27 cellular contexts compared by ENCODE assay signal in genomic region chr5:178236126-178236525, GRCh38. TPM values are rescaled to one million over a fixed set of nuclear protein-coding genes. Genes with fewer than 3 reads are reported as not detected.
A peak's percentile ranks its signal among the peaks of the same experiment; 100 is the strongest.
DNase-seq lines count a peak whose midpoint lies in the region; ATAC-seq, FAIRE-seq and TF ChIP-seq lines count a peak whose summit lies in the region.
"Had no signal": no experiment of that assay in that cellular context is flagged by ENCODE, and none has a peak within 500 bp of the region (broad histone marks: within the 10 kb centered on the region; RNA-seq: fewer than 3 reads in every experiment).

No MANE protein-coding gene starts in this region.

- TF ChIP-seq EP300 in HepG2 (IDR thresholded peaks at IDR 0.05; ENCODE audit: low read depth in 2 of 2, low read length in 2 of 2) (no peak), HepG2 (CRISPR knock-in tag; IDR thresholded peaks at IDR 0.05; ENCODE audit: borderline replicate concordance) (no peak)

- TF ChIP-seq CTCF in HepG2 (CRISPR knock-in tag; IDR thresholded peaks at IDR 0.05) (no peak), pancreas (IDR thresholded peaks at IDR 0.05) (no peak)

- POLR2A ChIA-PET in CD8-positive, alpha-beta memory T cell (lab: Charles Lee) = interaction anchor here (0.7 to 1.5 kb wide), 2 partner anchors 30 to 32 kb away, joined by 3 to 7 read pairs; partner anchors contain the start of gene HNRNPAB
- POLR2A ChIA-PET in HepG2 (lab: Yijun Ruan, JAX) = no interaction called here

- H3K36me3 Mint-ChIP-seq in CD8-positive, alpha-beta memory T cell = peaks cover 0 to 8% (median 0%) of the 10 kb centered on the region in 3 donors
- H3K36me3 Mint-ChIP-seq in activated naive CD8-positive, alpha-beta T cell treated with anti-CD3 and anti-CD28 coated beads for 36 hours = peaks cover 9% of the 10 kb centered on the region

- CTCF ChIA-PET in CD8-positive, alpha-beta memory T cell (lab: Charles Lee) = interaction anchor here (1.0 kb wide), 1 partner anchor 14 kb away, joined by 3 read pairs; no protein-coding TSS in a partner anchor
- CTCF ChIA-PET in HepG2 (lab: Yijun Ruan, JAX; ENCODE audit: low intra/inter-chr PET ratio, low total read pairs) = no interaction called here

- peaks cover 69% of the 10 kb centered on the region for H3K4me1 ChIP-seq in CD8-positive, alpha-beta memory T cell (ENCODE audit: insufficient read depth, low read length)
- peaks cover 61% of the 10 kb centered on the region for H3K4me1 ChIP-seq in HepG2 (ENCODE audit: insufficient read depth, low read length)
- H3K4me1 ChIP-seq in pancreas = peaks cover 0 to 25% (median 5%) of the 10 kb centered on the region in 3 donors

- in situ Hi-C loops in HepG2 (cut with HindIII; ENCODE audit: extremely low pct_ligation_motif_present, low pct_unique_long_range_greater_than_20kb) = no loop called here

- H3K27ac Mint-ChIP-seq in CD8-positive, alpha-beta memory T cell = peak overlapping the region in 6 of 8 donors; percentile 43 to 89 (median 77)
- peak overlapping the region; percentile 8 for H3K27ac Mint-ChIP-seq in activated naive CD8-positive, alpha-beta T cell treated with anti-CD3 and anti-CD28 coated beads for 36 hours
- H3K27ac Mint-ChIP-seq: activated B cell treated with CpG ODN at 0.5 μM for 24 hours; memory B cell; stimulated activated naive B cell treated with anti-CD40 and anti-IgM and Interleukin-4, amounts not matched to agents 10 μg/mL and 1 μg/mL and 100 μg/mL, for 72 hours had no signal

- peaks cover 62 to 85% (median 65%) of the 10 kb centered on the region in 3 donors for H3K4me1 Mint-ChIP-seq in CD8-positive, alpha-beta memory T cell
- H3K4me1 Mint-ChIP-seq in activated naive CD8-positive, alpha-beta T cell treated with anti-CD3 and anti-CD28 coated beads for 36 hours = peaks cover 56% of the 10 kb centered on the region

- H3K27ac ChIP-seq in CD8-positive, alpha-beta memory T cell (ENCODE audit: low read depth, low read length) = no peak overlapping the region
- H3K27ac ChIP-seq in HepG2 (ENCODE audit: extremely low read length, insufficient read depth, low read length) (no peak overlapping the region), pancreas (peak overlapping the region in 3 of 4 donors; percentile 48 to 66 (median 59))
- H3K27ac ChIP-seq: KMS-11, prostate gland had no signal

- WGBS in HepG2 (ENCODE audit: low lambda C conversion rate) = 84% methylated on average over 9 of the region's 9 CpGs
- 80 to 90% methylated on average over 9 of the region's 9 CpGs for WGBS in pancreas, 2 donors

- intact Hi-C loops in HepG2 (cut with micrococcal nuclease; ENCODE audit: unreplicated experiment) = no loop called here
- intact Hi-C loops in pancreas (cut with DNase I) = no loop called here

- no peak overlapping the region for H3K4me3 ChIP-seq in CD8-positive, alpha-beta memory T cell (ENCODE audit: low read length)
- H3K4me3 ChIP-seq in HepG2 (replicated peaks in 1 of 3; ENCODE audit: insufficient read depth in 1 of 3, low read depth in 2 of 3, low read length in 3 of 3) = no peak overlapping the region
- no peak overlapping the region for H3K4me3 ChIP-seq in pancreas
- H3K4me3 ChIP-seq: prostate gland, smooth muscle cell had no signal

- no peak for TF ChIP-seq RAD21 in HepG2 (CRISPR knock-in tag; IDR thresholded peaks at IDR 0.05)

- H2AFZ ChIP-seq in HepG2 (ENCODE audit: low read length) = no peak overlapping the region

- no peaks in the 10 kb centered on the region for H4K20me1 ChIP-seq in HepG2 (ENCODE audit: insufficient read depth, low read length)

- no peak for ATAC-seq in HepG2
- ATAC-seq in pancreas = no peak
- ATAC-seq: SK-N-SH treated with all-trans-retinoic acid at 6 μM for 48 hours; stimulated activated naive B cell treated with anti-CD40 and anti-IgM and Interleukin-4, amounts not matched to agents 10 μg/mL and 1 μg/mL and 100 μg/mL, for 72 hours had no signal

- no peaks in the 10 kb centered on the region for H3K9me3 Mint-ChIP-seq in CD8-positive, alpha-beta memory T cell
- H3K9me3 Mint-ChIP-seq in activated naive CD8-positive, alpha-beta T cell treated with anti-CD3 and anti-CD28 coated beads for 36 hours = no peaks in the 10 kb centered on the region
- H3K9me3 Mint-ChIP-seq: activated B cell treated with CpG ODN at 0.5 μM for 24 hours; memory B cell; stimulated activated naive B cell treated with anti-CD40 and anti-IgM and Interleukin-4, amounts not matched to agents 10 μg/mL and 1 μg/mL and 100 μg/mL, for 72 hours had no signal

- BruUV-seq in HepG2 (replicated peaks; lab: Mats Ljungman, UMichigan) = no TSS peak

- H3K9ac ChIP-seq in HepG2 (ENCODE audit: insufficient read depth, low read depth, low read length) = no peak overlapping the region
- H3K9ac ChIP-seq: KMS-11 had no signal

- no peak for TF ChIP-seq POLR2A in HepG2 (IDR thresholded peaks at IDR 0.05; ENCODE audit: insufficient read depth in 1 of 2, low read depth in 2 of 2, low read length in 2 of 2)

- H3K9me3 ChIP-seq in CD8-positive, alpha-beta memory T cell (ENCODE audit: low read length) = no peaks in the 10 kb centered on the region
- H3K9me3 ChIP-seq in HepG2 (ENCODE audit: low read length) (no peaks in the 10 kb centered on the region), pancreas (no peaks in the 10 kb centered on the region)
- H3K9me3 ChIP-seq: prostate gland had no signal

- H3K27me3 Mint-ChIP-seq in CD8-positive, alpha-beta memory T cell = no peaks in the 10 kb centered on the region
- H3K27me3 Mint-ChIP-seq in activated naive CD8-positive, alpha-beta T cell treated with anti-CD3 and anti-CD28 coated beads for 36 hours = no peaks in the 10 kb centered on the region
- H3K27me3 Mint-ChIP-seq: activated B cell treated with CpG ODN at 0.5 μM for 24 hours; memory B cell; stimulated activated naive B cell treated with anti-CD40 and anti-IgM and Interleukin-4, amounts not matched to agents 10 μg/mL and 1 μg/mL and 100 μg/mL, for 72 hours had no signal

- peaks cover 9% of the 10 kb centered on the region for H3K79me2 ChIP-seq in HepG2 (ENCODE audit: insufficient read depth, low read length)

- no peak for FAIRE-seq in HepG2 (lab: Jason Lieb, UNC)
- no peak for FAIRE-seq in pancreas (lab: Jason Lieb, UNC)

- no peaks in the 10 kb centered on the region for H3K27me3 ChIP-seq in CD8-positive, alpha-beta memory T cell (ENCODE audit: insufficient read depth, low read length, poor library complexity, severe bottlenecking)
- H3K27me3 ChIP-seq in HepG2 (ENCODE audit: control insufficient read depth in 1 of 2, insufficient read depth in 2 of 2, low read length in 2 of 2) (no peaks in the 10 kb centered on the region; a peak in 1 of 5 replicates), pancreas (no peaks in the 10 kb centered on the region)

- H3K4me3 Mint-ChIP-seq in CD8-positive, alpha-beta memory T cell = peak overlapping the region in 1 of 7 donors; percentile 39
- H3K4me3 Mint-ChIP-seq in activated naive CD8-positive, alpha-beta T cell treated with anti-CD3 and anti-CD28 coated beads for 36 hours = no peak overlapping the region
- H3K4me3 Mint-ChIP-seq: activated B cell treated with CpG ODN at 0.5 μM for 24 hours; memory B cell; stimulated activated naive B cell treated with anti-CD40 and anti-IgM and Interleukin-4, amounts not matched to agents 10 μg/mL and 1 μg/mL and 100 μg/mL, for 72 hours had no signal

- peaks cover 3% of the 10 kb centered on the region for H3K36me3 ChIP-seq in CD8-positive, alpha-beta memory T cell (ENCODE audit: insufficient read depth, low read length)
- no peaks in the 10 kb centered on the region; a peak in 1 of 5 replicates for H3K36me3 ChIP-seq in HepG2 (replicated peaks in 1 of 2; ENCODE audit: control insufficient read depth in 1 of 2, insufficient read depth in 2 of 2, low read length in 2 of 2)
- no peaks in the 10 kb centered on the region for H3K36me3 ChIP-seq in pancreas
- H3K36me3 ChIP-seq: prostate gland had no signal

- peak overlapping the region; percentile 51; the same call in 1 of the 2 replicates for H3K4me2 ChIP-seq in HepG2 (ENCODE audit: low read depth, low read length)
- H3K4me2 ChIP-seq: KMS-11, smooth muscle cell had no signal

- no peak for DNase-seq in CD8-positive, alpha-beta memory T cell
- DNase-seq in activated naive CD8-positive, alpha-beta T cell treated with anti-CD3 and anti-CD28 coated beads for 36 hours = no peak
- DNase-seq in HepG2 (ENCODE audit: low spot score) = no peak
- peak in 1 of 6 donors; percentile 34 for DNase-seq in pancreas
- no peak for DNase-seq in NCI-H1092 (lab: John Stamatoyannopoulos, UW)
- DNase-seq in SKM-1 treated with dmso at 0.1 percent for 144 hours (lab: John Stamatoyannopoulos, UW; ENCODE audit: unreplicated experiment) = no peak
- DNase-seq in midbrain (lab: John Stamatoyannopoulos, UW) = no peak
- DNase-seq: activated B cell treated with CpG ODN at 0.5 μM for 24 hours; activated naive CD4-positive, alpha-beta T cell treated with Interleukin-2 at 50 U/mL for 16 hours; activated T-cell treated with anti-CD3 and anti-CD28 coated beads, Interleukin-2, amount 50 U/mL, for 48 hours; COR-L47; effector CD4-positive, alpha-beta T cell; erythroblast; foreskin fibroblast; hippocampal formation; NCI-H187; NCI-H526 treated with DMSO at 0.1 percent for 48 hours; stimulated activated naive B cell treated with anti-CD40 and anti-IgM and Interleukin-4, amounts not matched to agents 10 μg/mL and 1 μg/mL and 100 μg/mL, for 72 hours had no signal

RNA-seq across cellular contexts. Expression of gene PHYKPL, which starts 3.5 kb away (rescaled TPM):
- 10 to 100 TPM; 57.8 to 61.1 TPM for total RNA-seq in CD8-positive, alpha-beta memory T cell
- 41.6 TPM for polyA plus RNA-seq in CD8-positive, alpha-beta memory T cell
- 10 to 100 TPM; 47.4 to 54.8 TPM for total RNA-seq in activated naive CD8-positive, alpha-beta T cell treated with anti-CD3 and anti-CD28 coated beads for 36 hours
- 6.5 and 18.0 TPM in 2 replicates for total RNA-seq in HepG2 (2016; rRNA removed; fragmentation: Illumina TruSeq; extraction: Trizol)
- 9.3 and 10.3 TPM in 2 replicates for total RNA-seq in HepG2 (2016; cell fraction: cytosol; rRNA removed; fragmentation: Illumina TruSeq; extraction: Trizol; ENCODE audit: low read depth)
- total RNA-seq in HepG2 (2016; cell fraction: insoluble cytoplasmic fraction; rRNA removed; fragmentation: Illumina TruSeq; extraction: Trizol) = 6.3 and 18.2 TPM in 2 replicates
- 12.3 and 14.3 TPM in 2 replicates for total RNA-seq in HepG2 (2016; cell fraction: membrane; rRNA removed; fragmentation: Illumina TruSeq; extraction: Trizol)
- total RNA-seq in HepG2 (2016; cell fraction: nucleus; rRNA removed; fragmentation: Illumina TruSeq; extraction: Trizol) = 28.0 and 31.5 TPM in 2 replicates
- 78.6 and 94.3 TPM in 2 replicates for polyA plus RNA-seq in HepG2 (2011; rRNA removed)
- polyA plus RNA-seq in HepG2 (2011; cell fraction: cytosol; rRNA removed) = 35.8 and 36.7 TPM in 2 replicates
- polyA plus RNA-seq in HepG2 (2011; cell fraction: nucleus; rRNA removed) = 312 and 345 TPM in 2 replicates
- 25.4 and 34.0 TPM in 2 replicates for polyA plus RNA-seq in HepG2 (2012)
- polyA plus RNA-seq in HepG2 (2016; cell fraction: cytosol; fragmentation: Illumina TruSeq; extraction: Trizol; ENCODE audit: low read depth) = 6.9 and 8.7 TPM in 2 replicates
- 6.1 and 7.0 TPM in 2 replicates for polyA plus RNA-seq in HepG2 (2016; cell fraction: insoluble cytoplasmic fraction; fragmentation: Illumina TruSeq; extraction: Trizol; ENCODE audit: low read depth)
- 9.0 and 11.2 TPM in 2 replicates for polyA plus RNA-seq in HepG2 (2016; cell fraction: membrane; fragmentation: Illumina TruSeq; extraction: Trizol; ENCODE audit: low read depth)
- 47.5 and 57.4 TPM in 2 replicates for polyA plus RNA-seq in HepG2 (2016; cell fraction: nucleus; fragmentation: Illumina TruSeq; extraction: Trizol; ENCODE audit: insufficient read depth, low read depth)
- 97.9 and 139 TPM in 2 replicates for polyA minus RNA-seq in HepG2 (2011; rRNA and poly(A)+ RNA removed; ENCODE audit: low replicate concordance)
- 10.3 and 11.5 TPM in 2 replicates for polyA minus RNA-seq in HepG2 (2011; cell fraction: cytosol; rRNA and poly(A)+ RNA removed)
- polyA minus RNA-seq in HepG2 (2011; cell fraction: nucleus; rRNA and poly(A)+ RNA removed) = 134 and 154 TPM in 2 replicates
- total RNA-seq in pancreas = 10 to 100 TPM; 29.3 to 60.3 (median 35.9) TPM
- 10 to 100 TPM; 78.9 to 83.5 TPM for polyA plus RNA-seq in pancreas

RNA-seq across cellular contexts. Expression of gene HNRNPAB, which starts 31.8 kb away (rescaled TPM):
- 100 to 1,000 TPM; 672 to 673 TPM for total RNA-seq in CD8-positive, alpha-beta memory T cell
- 80.5 TPM for polyA plus RNA-seq in CD8-positive, alpha-beta memory T cell
- 100 to 1,000 TPM; 599 to 600 TPM for total RNA-seq in activated naive CD8-positive, alpha-beta T cell treated with anti-CD3 and anti-CD28 coated beads for 36 hours
- total RNA-seq in HepG2 (2016; rRNA removed; fragmentation: Illumina TruSeq; extraction: Trizol) = 111 and 132 TPM in 2 replicates
- total RNA-seq in HepG2 (2016; cell fraction: cytosol; rRNA removed; fragmentation: Illumina TruSeq; extraction: Trizol; ENCODE audit: low read depth) = 12.0 and 13.3 TPM in 2 replicates
- 110 and 122 TPM in 2 replicates for total RNA-seq in HepG2 (2016; cell fraction: insoluble cytoplasmic fraction; rRNA removed; fragmentation: Illumina TruSeq; extraction: Trizol)
- 37.5 and 44.0 TPM in 2 replicates for total RNA-seq in HepG2 (2016; cell fraction: membrane; rRNA removed; fragmentation: Illumina TruSeq; extraction: Trizol)
- 54.8 and 64.8 TPM in 2 replicates for total RNA-seq in HepG2 (2016; cell fraction: nucleus; rRNA removed; fragmentation: Illumina TruSeq; extraction: Trizol)
- polyA plus RNA-seq in HepG2 (2011; rRNA removed) = 46.1 and 62.6 TPM in 2 replicates
- 52.5 and 54.6 TPM in 2 replicates for polyA plus RNA-seq in HepG2 (2011; cell fraction: cytosol; rRNA removed)
- 28.6 and 30.1 TPM in 2 replicates for polyA plus RNA-seq in HepG2 (2011; cell fraction: nucleus; rRNA removed)
- 55.4 and 68.0 TPM in 2 replicates for polyA plus RNA-seq in HepG2 (2012)
- 12.0 and 13.6 TPM in 2 replicates for polyA plus RNA-seq in HepG2 (2016; cell fraction: cytosol; fragmentation: Illumina TruSeq; extraction: Trizol; ENCODE audit: low read depth)
- polyA plus RNA-seq in HepG2 (2016; cell fraction: insoluble cytoplasmic fraction; fragmentation: Illumina TruSeq; extraction: Trizol; ENCODE audit: low read depth) = 241 and 256 TPM in 2 replicates
- polyA plus RNA-seq in HepG2 (2016; cell fraction: membrane; fragmentation: Illumina TruSeq; extraction: Trizol; ENCODE audit: low read depth) = 36.3 and 40.6 TPM in 2 replicates
- polyA plus RNA-seq in HepG2 (2016; cell fraction: nucleus; fragmentation: Illumina TruSeq; extraction: Trizol; ENCODE audit: insufficient read depth, low read depth) = 151 and 157 TPM in 2 replicates
- polyA minus RNA-seq in HepG2 (2011; rRNA and poly(A)+ RNA removed; ENCODE audit: low replicate concordance) = 17.1 and 71.1 TPM in 2 replicates
- 15.4 and 24.9 TPM in 2 replicates for polyA minus RNA-seq in HepG2 (2011; cell fraction: cytosol; rRNA and poly(A)+ RNA removed)
- 26.0 and 31.3 TPM in 2 replicates for polyA minus RNA-seq in HepG2 (2011; cell fraction: nucleus; rRNA and poly(A)+ RNA removed)
- total RNA-seq in pancreas = 10 to 100 TPM; 24.5 to 61.6 (median 44.8) TPM
- 10 to 100 TPM; 47.0 to 52.7 TPM for polyA plus RNA-seq in pancreas

RNA-seq across cellular contexts. Expression of gene GMCL2, which starts 49.0 kb away (rescaled TPM):
- not detected for total RNA-seq in CD8-positive, alpha-beta memory T cell
- not detected for polyA plus RNA-seq in CD8-positive, alpha-beta memory T cell
- not detected for total RNA-seq in activated naive CD8-positive, alpha-beta T cell treated with anti-CD3 and anti-CD28 coated beads for 36 hours
- total RNA-seq in HepG2 (2016; rRNA removed; fragmentation: Illumina TruSeq; extraction: Trizol) (not detected in 2 replicates), pancreas (not detected)
- not detected in 2 replicates for total RNA-seq in HepG2 (2016; cell fraction: cytosol; rRNA removed; fragmentation: Illumina TruSeq; extraction: Trizol; ENCODE audit: low read depth)
- not detected in 2 replicates for total RNA-seq in HepG2 (2016; cell fraction: insoluble cytoplasmic fraction; rRNA removed; fragmentation: Illumina TruSeq; extraction: Trizol)
- not detected in 2 replicates for total RNA-seq in HepG2 (2016; cell fraction: membrane; rRNA removed; fragmentation: Illumina TruSeq; extraction: Trizol)
- total RNA-seq in HepG2 (2016; cell fraction: nucleus; rRNA removed; fragmentation: Illumina TruSeq; extraction: Trizol) = not detected in 2 replicates
- polyA plus RNA-seq in HepG2 (2011; rRNA removed) (0.03 TPM in 1 of 2 replicates, not detected in the other), pancreas (not detected)
- not detected in 2 replicates for polyA plus RNA-seq in HepG2 (2011; cell fraction: cytosol; rRNA removed)
- not detected in 2 replicates for polyA plus RNA-seq in HepG2 (2011; cell fraction: nucleus; rRNA removed)
- polyA plus RNA-seq in HepG2 (2012) = 0.05 TPM in 1 of 2 replicates, not detected in the other
- polyA plus RNA-seq in HepG2 (2016; cell fraction: cytosol; fragmentation: Illumina TruSeq; extraction: Trizol; ENCODE audit: low read depth) = not detected in 2 replicates
- not detected in 2 replicates for polyA plus RNA-seq in HepG2 (2016; cell fraction: insoluble cytoplasmic fraction; fragmentation: Illumina TruSeq; extraction: Trizol; ENCODE audit: low read depth)
- not detected in 2 replicates for polyA plus RNA-seq in HepG2 (2016; cell fraction: membrane; fragmentation: Illumina TruSeq; extraction: Trizol; ENCODE audit: low read depth)
- not detected in 2 replicates for polyA plus RNA-seq in HepG2 (2016; cell fraction: nucleus; fragmentation: Illumina TruSeq; extraction: Trizol; ENCODE audit: insufficient read depth, low read depth)
- polyA minus RNA-seq in HepG2 (2011; rRNA and poly(A)+ RNA removed; ENCODE audit: low replicate concordance) = not detected in 2 replicates
- not detected in 2 replicates for polyA minus RNA-seq in HepG2 (2011; cell fraction: cytosol; rRNA and poly(A)+ RNA removed)
- polyA minus RNA-seq in HepG2 (2011; cell fraction: nucleus; rRNA and poly(A)+ RNA removed) = not detected in 2 replicates
- total RNA-seq: activated B cell treated with CpG ODN at 0.5 μM for 24 hours, cerebellum, HT1080, temporal lobe had no signal
- polyA plus RNA-seq: neural cell, smooth muscle cell had no signal

Comparison
In these comparisons a context has a peak if more than half of its experiments do, and no peak if none do; other contexts are left out.
1. H3K27ac ChIP-seq: peak in pancreas (3 of 4); none in CD8-positive, alpha-beta memory T cell (single experiment) and HepG2 (single experiment).